ENCODE assay signal across 2 cellular contexts in genomic region chr7:151601521-151602305, GRCh38.
TF ChIP-seq lines count a peak whose summit lies in the region.

No MANE protein-coding gene starts in this region.

TF ChIP-seq in IMR-90, 13 proteins besides CTCF, POLR2A, EP300 and RAD21:
- no peak for TF ChIP-seq SMC3 (IDR thresholded peaks at IDR 0.05; ENCODE audit: low read depth, low read length)
- TF ChIP-seq MXI1 (IDR thresholded peaks at IDR 0.05; ENCODE audit: borderline replicate concordance, low read depth, low read length) = no peak
- no peak for TF ChIP-seq BHLHE40 (IDR thresholded peaks at IDR 0.05; ENCODE audit: low read depth, low read length)
- no peak for TF ChIP-seq NFE2L2 (IDR thresholded peaks at IDR 0.05; ENCODE audit: low read depth, low read length)

TF ChIP-seq in H1, 55 proteins besides CTCF, POLR2A, EP300 and RAD21:
- no peak for TF ChIP-seq SP2 (IDR thresholded peaks at IDR 0.05; ENCODE audit: low read length)
- TF ChIP-seq ASH2L (IDR thresholded peaks at IDR 0.05; ENCODE audit: low read length) = no peak
- TF ChIP-seq TEAD4 (IDR thresholded peaks at IDR 0.05; ENCODE audit: low read depth, low read length) = no peak
- no peak for TF ChIP-seq POU5F1 (IDR thresholded peaks at IDR 0.05; ENCODE audit: low read depth, low read length)
- TF ChIP-seq HDAC2 (IDR thresholded peaks at IDR 0.05; ENCODE audit: borderline replicate concordance in 1 of 2, low read depth in 2 of 2, low read length in 2 of 2) = no peak
- TF ChIP-seq MAX (IDR thresholded peaks at IDR 0.05) = no peak
- no peak for TF ChIP-seq USF2 (IDR thresholded peaks at IDR 0.05; ENCODE audit: low read length)
- no peak for TF ChIP-seq KDM1A (IDR thresholded peaks at IDR 0.05; ENCODE audit: borderline replicate concordance, low read length)
- no peak for TF ChIP-seq RXRA (IDR thresholded peaks at IDR 0.05; ENCODE audit: insufficient read depth, low read depth, low read length)
- TF ChIP-seq BACH1 (IDR thresholded peaks at IDR 0.05; ENCODE audit: low read length) = no peak
- TF ChIP-seq CBX8 (IDR thresholded peaks at IDR 0.05; ENCODE audit: borderline replicate concordance, low read depth, low read length) = no peak
- no peak for TF ChIP-seq EGR1 (IDR thresholded peaks at IDR 0.05; ENCODE audit: borderline replicate concordance, low read depth, low read length)
- TF ChIP-seq CREB1 (IDR thresholded peaks at IDR 0.05) = no peak
- TF ChIP-seq TAF1 (IDR thresholded peaks at IDR 0.05; ENCODE audit: low read depth, low read length) = no peak
- no peak for TF ChIP-seq EZH2 (IDR thresholded peaks at IDR 0.05; ENCODE audit: low read depth, low read length, severe bottlenecking)
- TF ChIP-seq POLR2AphosphoS5 (IDR thresholded peaks at IDR 0.05; ENCODE audit: low read depth, low read length) = no peak
- TF ChIP-seq RBBP5 (IDR thresholded peaks at IDR 0.05; ENCODE audit: borderline replicate concordance, low read depth, low read length) = no peak
- no peak for TF ChIP-seq GABPA (IDR thresholded peaks at IDR 0.05; ENCODE audit: borderline replicate concordance, insufficient read depth, low read length)
